ENCODE assay signal across 17 cellular contexts in genomic region chr3:133408961-133409360, GRCh38. TPM values are rescaled to one million over a fixed set of nuclear protein-coding genes. Genes with fewer than 3 reads are reported as not detected.
DNase-seq lines count a peak whose midpoint lies in the region; ATAC-seq and TF ChIP-seq lines count a peak whose summit lies in the region.
"Had no signal": no experiment of that assay in that cellular context is flagged by ENCODE, and none has a peak within 500 bp of the region (broad histone marks: within the 10 kb centered on the region; RNA-seq: fewer than 3 reads in every experiment).

No MANE protein-coding gene starts in this region.

- peaks cover 3% of the 10 kb centered on the region for H3K27me3 Mint-ChIP-seq in progenitor cell of endocrine pancreas

- H3K79me2 ChIP-seq in osteoblast (ENCODE audit: insufficient read depth, low read length), result no peaks in the 10 kb centered on the region

- H3K4me1 Mint-ChIP-seq in progenitor cell of endocrine pancreas (ENCODE audit: low read depth), result peaks cover 22% of the 10 kb centered on the region

- intact Hi-C loops in dorsolateral prefrontal cortex (cut with DNase I), result no loop called here

- H3K4me1 ChIP-seq in osteoblast (ENCODE audit: insufficient read depth, low read length), result peaks cover 32% of the 10 kb centered on the region
- H3K4me1 ChIP-seq: BLaER1 treated with 17β-estradiol and CSF1 and Interleukin-3, amounts not matched to agents 10 nM and 100 nM had no signal

- no peak overlapping the region for H3K4me3 Mint-ChIP-seq in progenitor cell of endocrine pancreas (ENCODE audit: low read depth)
- H3K4me3 Mint-ChIP-seq: activated T-cell treated with anti-CD3 and anti-CD28 coated beads, Interleukin-2, amount 50 U/mL, for 72 hours; neural progenitor cell had no signal

- H3K9me3 ChIP-seq in osteoblast (ENCODE audit: low read depth, low read length), result no peaks in the 10 kb centered on the region
- H3K9me3 ChIP-seq: BLaER1 treated with 17β-estradiol and CSF1 and Interleukin-3, amounts not matched to agents 10 nM and 100 nM had no signal

- H3K36me3 ChIP-seq in osteoblast (ENCODE audit: insufficient read depth, low read length), result no peaks in the 10 kb centered on the region
- H3K36me3 ChIP-seq: BLaER1 treated with 17β-estradiol and CSF1 and Interleukin-3, amounts not matched to agents 10 nM and 100 nM; neural progenitor cell had no signal

- no peak overlapping the region for H3K27ac Mint-ChIP-seq in progenitor cell of endocrine pancreas
- H3K27ac Mint-ChIP-seq: activated T-cell treated with anti-CD3 and anti-CD28 coated beads, Interleukin-2, amount 50 U/mL, for 72 hours had no signal

- H2AFZ ChIP-seq in osteoblast (ENCODE audit: low read length), result no peak overlapping the region
- H2AFZ ChIP-seq: neural progenitor cell had no signal

- H4K20me1 ChIP-seq in osteoblast (ENCODE audit: insufficient read depth, low read length), result no peaks in the 10 kb centered on the region
- H4K20me1 ChIP-seq: BLaER1 treated with 17β-estradiol and CSF1 and Interleukin-3, amounts not matched to agents 10 nM and 100 nM had no signal

- TF ChIP-seq CTCF in choroid plexus epithelial cell (conservative IDR thresholded peaks at IDR 0.05; ENCODE audit: low read depth, low read length) (no peak), osteoblast (IDR thresholded peaks at IDR 0.05; ENCODE audit: extremely low read depth, low read depth, low read length) (no peak), progenitor cell of endocrine pancreas (IDR thresholded peaks at IDR 0.05; ENCODE audit: unreplicated experiment) (no peak), dorsolateral prefrontal cortex (IDR thresholded peaks at IDR 0.05 in 54 of 56, conservative IDR thresholded peaks at IDR 0.05 in 2 of 56; ENCODE audit: low read depth in 1 of 56, partially characterized antibody in 56 of 56) (no peak)

- DNase-seq in EL (peak; percentile 77), RPMI7951 (ENCODE audit: low read depth) (peak; percentile 62), choroid plexus epithelial cell (ENCODE audit: low read depth) (peak; percentile 60), osteoblast (ENCODE audit: insufficient read length, low spot score, missing footprints) (peak; percentile 83), medulla oblongata (ENCODE audit: extremely low spot score) (no peak), progenitor cell of endocrine pancreas (ENCODE audit: low spot score, unreplicated experiment) (no peak), dorsolateral prefrontal cortex (no peak)
- DNase-seq: activated CD4-positive, alpha-beta T cell treated with anti-CD3 and anti-CD28 coated beads, Interleukin-2, amount 50 U/mL, for 48 hours; activated T-cell treated with anti-CD3 and anti-CD28 coated beads, Interleukin-2, amount 50 U/mL, for 72 hours; KG1; NCI-H1105; NCI-H69; OCI-M1 had no signal

- H3K27ac ChIP-seq in osteoblast (ENCODE audit: low read depth, low read length) (peak overlapping the region; percentile 27), dorsolateral prefrontal cortex (no peak overlapping the region)
- H3K27ac ChIP-seq: BLaER1 treated with 17β-estradiol and CSF1 and Interleukin-3, amounts not matched to agents 10 nM and 100 nM; neural progenitor cell had no signal

- ATAC-seq in HG03432 (IDR thresholded peaks at IDR 0.05; ENCODE audit: unreplicated experiment), result no peak
- ATAC-seq: activated T-cell treated with anti-CD3 and anti-CD28 coated beads, Interleukin-2, amount 50 U/mL, for 72 hours had no signal

- H3K4me3 ChIP-seq in choroid plexus epithelial cell (ENCODE audit: low read depth, low read length) (no peak overlapping the region), osteoblast (ENCODE audit: insufficient read depth, low read length) (no peak overlapping the region), dorsolateral prefrontal cortex (no peak overlapping the region)
- H3K4me3 ChIP-seq: BLaER1 treated with 17β-estradiol and CSF1 and Interleukin-3, amounts not matched to agents 10 nM and 100 nM; neural progenitor cell had no signal

- no peaks in the 10 kb centered on the region for H3K36me3 Mint-ChIP-seq in progenitor cell of endocrine pancreas (ENCODE audit: insufficient read depth)
- H3K36me3 Mint-ChIP-seq: neural progenitor cell had no signal

- peak overlapping the region; percentile 49 for H3K4me2 ChIP-seq in osteoblast (ENCODE audit: insufficient read depth, low read length)
- H3K4me2 ChIP-seq: BLaER1 treated with 17β-estradiol and CSF1 and Interleukin-3, amounts not matched to agents 10 nM and 100 nM; neural progenitor cell had no signal

- no peaks in the 10 kb centered on the region for H3K9me3 Mint-ChIP-seq in progenitor cell of endocrine pancreas (ENCODE audit: low read depth)
- H3K9me3 Mint-ChIP-seq: activated T-cell treated with anti-CD3 and anti-CD28 coated beads, Interleukin-2, amount 50 U/mL, for 72 hours; neural progenitor cell had no signal

- H3K27me3 ChIP-seq in osteoblast (ENCODE audit: insufficient read depth, low read length) (no peaks in the 10 kb centered on the region), dorsolateral prefrontal cortex (no peaks in the 10 kb centered on the region)
- H3K27me3 ChIP-seq: BLaER1 treated with 17β-estradiol and CSF1 and Interleukin-3, amounts not matched to agents 10 nM and 100 nM; neural progenitor cell had no signal

RNA-seq across cellular contexts. Expression of gene BFSP2, which starts 9.1 kb away (rescaled TPM):
- not detected in 2 replicates for total RNA-seq in RPMI7951 (2014; rRNA removed; shearing (Covaris generic))
- not detected in 2 replicates for total RNA-seq in osteoblast
- total RNA-seq in progenitor cell of endocrine pancreas, result not detected in 2 replicates
- total RNA-seq in dorsolateral prefrontal cortex, result 1 to 10 TPM in 19 of 120 experiments, under 1 TPM in 4, not detected in 97; 0.69 to 3.3 (median 1.4) TPM
- total RNA-seq: activated T-cell treated with anti-CD3 and anti-CD28 coated beads, Interleukin-2, amount 50 U/mL, for 72 hours; glomerular endothelial cell had no signal

Comparison
In these comparisons a context has a peak if more than half of its experiments do, and no peak if none do; other contexts are left out.
1. DNase-seq: peak in EL (single experiment), RPMI7951 (single experiment), choroid plexus epithelial cell (single experiment) and osteoblast (single experiment); none in medulla oblongata (single experiment), progenitor cell of endocrine pancreas (single experiment) and dorsolateral prefrontal cortex (0 of 10).